In the genomic region with DNA sequence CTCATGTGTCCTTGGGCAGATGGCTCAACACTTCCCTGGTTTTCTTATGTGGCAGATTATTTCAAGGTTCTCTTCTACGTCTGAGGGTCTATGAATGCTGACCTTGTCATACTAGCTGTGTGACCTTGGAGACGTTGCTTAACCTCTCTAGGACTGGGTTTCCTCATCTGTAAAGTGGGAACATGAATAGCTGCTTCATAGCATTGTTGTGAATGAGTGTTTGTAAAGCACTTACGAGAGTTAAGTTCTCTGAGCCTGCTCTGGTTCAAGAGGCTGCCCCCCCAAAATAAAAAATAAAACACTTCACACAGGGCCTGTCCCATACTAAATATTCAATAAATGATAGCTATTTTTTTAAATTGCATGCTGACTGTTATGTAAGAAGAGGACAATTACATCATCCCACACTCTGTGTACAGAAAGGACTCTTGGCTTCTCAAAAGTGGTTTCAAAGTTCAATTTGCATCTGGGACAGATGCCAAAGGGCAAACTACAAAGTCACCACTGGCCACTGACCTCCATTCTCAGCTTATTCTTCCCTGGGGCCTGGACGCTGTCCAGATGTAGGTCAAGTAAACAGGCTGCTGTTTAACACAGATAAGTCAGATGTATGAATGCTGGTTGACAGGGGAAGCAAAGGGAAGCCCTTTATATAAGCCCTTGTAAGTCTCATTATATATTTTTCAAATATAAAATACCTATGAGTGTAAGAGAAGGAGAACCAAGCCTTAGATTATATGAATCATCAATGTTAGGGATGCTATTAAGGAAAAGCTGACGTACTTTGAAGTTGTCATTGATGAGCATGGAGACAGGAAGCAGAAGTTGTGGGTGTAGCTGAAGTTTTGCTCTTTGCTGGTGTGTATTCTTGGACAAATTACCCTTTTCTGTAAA, we compare ENCODE assay signal across 1 cellular context.
TF ChIP-seq lines count a peak whose summit lies in the region.

No MANE protein-coding gene starts in this region.

TF ChIP-seq in K562, 482 proteins besides CTCF, POLR2A, EP300 and RAD21 (continued from another document and continues in another):
- TF ChIP-seq, protein P1, sequence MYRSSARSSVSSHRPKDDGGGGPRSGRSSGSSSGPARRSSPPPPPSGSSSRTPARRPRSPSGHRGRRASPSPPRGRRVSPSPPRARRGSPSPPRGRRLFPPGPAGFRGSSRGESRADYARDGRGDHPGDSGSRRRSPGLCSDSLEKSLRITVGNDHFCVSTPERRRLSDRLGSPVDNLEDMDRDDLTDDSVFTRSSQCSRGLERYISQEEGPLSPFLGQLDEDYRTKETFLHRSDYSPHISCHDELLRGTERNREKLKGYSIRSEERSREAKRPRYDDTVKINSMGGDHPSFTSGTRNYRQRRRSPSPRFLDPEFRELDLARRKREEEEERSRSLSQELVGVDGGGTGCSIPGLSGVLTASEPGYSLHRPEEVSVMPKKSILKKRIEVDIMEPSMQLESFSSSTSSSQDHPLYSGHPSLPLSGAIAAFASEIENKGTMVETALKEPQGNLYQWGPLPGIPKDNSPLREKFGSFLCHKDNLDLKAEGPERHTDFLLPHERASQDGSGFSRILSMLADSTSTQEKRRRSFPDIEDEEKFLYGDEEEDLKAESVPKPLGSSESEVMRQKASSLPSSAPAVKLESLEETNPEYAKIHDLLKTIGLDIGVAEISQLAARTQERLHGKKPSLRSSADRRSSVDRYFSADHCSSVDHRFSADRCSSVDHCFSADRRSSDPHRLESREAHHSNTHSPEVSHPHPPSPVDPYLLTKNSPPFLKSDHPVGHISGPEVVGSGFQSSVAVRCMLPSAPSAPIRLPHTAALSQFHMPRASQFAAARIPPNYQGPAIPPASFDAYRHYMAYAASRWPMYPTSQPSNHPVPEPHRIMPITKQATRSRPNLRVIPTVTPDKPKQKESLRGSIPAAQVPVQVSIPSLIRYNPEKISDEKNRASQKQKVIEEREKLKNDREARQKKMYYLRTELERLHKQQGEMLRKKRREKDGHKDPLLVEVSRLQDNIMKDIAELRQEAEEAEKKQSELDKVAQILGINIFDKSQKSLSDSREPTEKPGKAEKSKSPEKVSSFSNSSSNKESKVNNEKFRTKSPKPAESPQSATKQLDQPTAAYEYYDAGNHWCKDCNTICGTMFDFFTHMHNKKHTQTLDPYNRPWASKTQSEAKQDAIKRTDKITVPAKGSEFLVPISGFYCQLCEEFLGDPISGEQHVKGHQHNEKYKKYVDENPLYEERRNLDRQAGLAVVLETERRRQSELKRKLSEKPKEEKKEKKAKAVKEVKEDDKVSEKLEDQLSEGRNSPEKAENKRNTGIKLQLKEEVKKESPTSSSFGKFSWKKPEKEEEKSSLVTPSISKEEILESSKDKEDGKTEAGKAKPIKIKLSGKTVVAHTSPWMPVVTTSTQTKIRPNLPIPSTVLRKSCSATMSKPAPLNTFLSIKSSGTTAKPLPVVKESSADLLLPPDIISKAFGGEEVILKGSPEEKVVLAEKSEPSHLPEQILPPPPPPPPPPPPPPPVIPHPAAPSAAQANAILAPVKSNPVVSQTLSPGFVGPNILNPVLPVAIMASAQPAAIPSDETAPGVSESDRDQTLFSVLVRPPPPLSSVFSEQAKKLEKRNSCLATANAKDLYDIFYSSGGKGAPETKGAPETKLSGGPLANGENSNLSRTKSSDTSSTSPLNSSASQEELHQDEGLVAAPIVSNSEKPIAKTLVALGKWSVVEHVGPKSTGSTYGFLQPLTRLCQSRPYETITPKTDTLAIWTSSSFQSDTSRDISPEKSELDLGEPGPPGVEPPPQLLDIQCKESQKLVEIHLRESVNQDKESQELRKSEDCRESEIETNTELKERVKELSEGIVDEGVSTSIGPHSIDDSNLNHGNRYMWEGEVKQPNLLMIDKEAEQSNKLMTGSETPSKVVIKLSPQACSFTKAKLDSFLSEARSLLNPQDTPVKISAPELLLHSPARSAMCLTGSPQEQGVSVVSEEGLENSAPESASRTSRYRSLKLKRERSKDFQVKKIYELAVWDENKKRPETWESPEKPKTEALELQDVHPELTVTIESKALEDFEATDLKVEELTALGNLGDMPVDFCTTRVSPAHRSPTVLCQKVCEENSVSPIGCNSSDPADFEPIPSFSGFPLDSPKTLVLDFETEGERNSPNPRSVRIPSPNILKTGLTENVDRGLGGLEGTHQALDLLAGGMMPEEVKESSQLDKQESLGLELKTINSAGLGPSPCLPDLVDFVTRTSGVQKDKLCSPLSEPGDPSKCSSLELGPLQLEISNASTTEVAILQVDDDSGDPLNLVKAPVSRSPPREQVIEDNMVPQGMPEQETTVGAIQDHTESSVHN (IDR thresholded peaks at IDR 0.05; ENCODE audit: borderline replicate concordance in 1 of 2, low read depth in 1 of 2) = peak in 1 of 2 experiments; percentile 80; a peak in 2 of 4 replicates
- TF ChIP-seq HDAC3 (IDR thresholded peaks at IDR 0.05; ENCODE audit: borderline replicate concordance, partially characterized antibody) = peak; percentile 92
- TF ChIP-seq KAT8 (IDR thresholded peaks at IDR 0.05; ENCODE audit: low read depth) = no peak
- no peak for TF ChIP-seq OTX1 (CRISPR knock-in tag; IDR thresholded peaks at IDR 0.05)
- TF ChIP-seq STAT5A (IDR thresholded peaks at IDR 0.05; ENCODE audit: borderline replicate concordance, low read length) = peak; percentile 76
- TF ChIP-seq GATAD2A (IDR thresholded peaks at IDR 0.05) = no peak
- TF ChIP-seq CAMTA2 (CRISPR knock-in tag; conservative IDR thresholded peaks at IDR 0.05) = no peak
- TF ChIP-seq, protein P2, sequence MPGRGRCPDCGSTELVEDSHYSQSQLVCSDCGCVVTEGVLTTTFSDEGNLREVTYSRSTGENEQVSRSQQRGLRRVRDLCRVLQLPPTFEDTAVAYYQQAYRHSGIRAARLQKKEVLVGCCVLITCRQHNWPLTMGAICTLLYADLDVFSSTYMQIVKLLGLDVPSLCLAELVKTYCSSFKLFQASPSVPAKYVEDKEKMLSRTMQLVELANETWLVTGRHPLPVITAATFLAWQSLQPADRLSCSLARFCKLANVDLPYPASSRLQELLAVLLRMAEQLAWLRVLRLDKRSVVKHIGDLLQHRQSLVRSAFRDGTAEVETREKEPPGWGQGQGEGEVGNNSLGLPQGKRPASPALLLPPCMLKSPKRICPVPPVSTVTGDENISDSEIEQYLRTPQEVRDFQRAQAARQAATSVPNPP (IDR thresholded peaks at IDR 0.05; ENCODE audit: borderline replicate concordance, insufficient read depth, insufficient read length) = no peak
- no peak for TF ChIP-seq NR2C2 (CRISPR knock-in tag; IDR thresholded peaks at IDR 0.05)
- TF ChIP-seq NR2C2 (tag; IDR thresholded peaks at IDR 0.05) = peak; percentile 90
- TF ChIP-seq TEAD2 (tag; IDR thresholded peaks at IDR 0.05) = no peak
- no peak for TF ChIP-seq DMBX1 (CRISPR knock-in tag; IDR thresholded peaks at IDR 0.05; ENCODE audit: borderline replicate concordance)
- TF ChIP-seq BCL6 (CRISPR knock-in tag; IDR thresholded peaks at IDR 0.05) = no peak
- TF ChIP-seq ETV5 (CRISPR knock-in tag; IDR thresholded peaks at IDR 0.05; ENCODE audit: low read depth) = 0 out of 2 replicates have a peak, but pooled peaks have one; percentile 21
- peak; percentile 27 for TF ChIP-seq BRD9 (IDR thresholded peaks at IDR 0.05; ENCODE audit: low read depth, partially characterized antibody)
- TF ChIP-seq CCNT2 (IDR thresholded peaks at IDR 0.05; ENCODE audit: borderline replicate concordance, extremely low read depth, insufficient read length, low read depth, low read length) = peak; percentile 73
- TF ChIP-seq ZNF253 (CRISPR knock-in tag; conservative IDR thresholded peaks at IDR 0.05) = no peak
- TF ChIP-seq NFXL1 (CRISPR knock-in tag; IDR thresholded peaks at IDR 0.05) = no peak
- TF ChIP-seq YY1 (IDR thresholded peaks at IDR 0.05; ENCODE audit: borderline replicate concordance in 1 of 3, control insufficient read depth in 1 of 3, extremely low read depth in 1 of 3, insufficient read depth in 3 of 3, insufficient read length in 1 of 3, insufficient replicate concordance in 2 of 3, low read depth in 1 of 3, low read length in 2 of 3) = peak in 1 of 3 experiments; percentile 63
- peak; percentile 96 for TF ChIP-seq FOXJ2 (tag; IDR thresholded peaks at IDR 0.05)
- no peak for TF ChIP-seq ZNF239 (CRISPR knock-in tag; IDR thresholded peaks at IDR 0.05)
- no peak for TF ChIP-seq SLC30A9 (CRISPR knock-in tag; IDR thresholded peaks at IDR 0.05)
- TF ChIP-seq MTA3 (IDR thresholded peaks at IDR 0.05; ENCODE audit: borderline replicate concordance) = 0 out of 2 replicates have a peak, but pooled peaks have one; percentile 8
- TF ChIP-seq, protein P3, sequence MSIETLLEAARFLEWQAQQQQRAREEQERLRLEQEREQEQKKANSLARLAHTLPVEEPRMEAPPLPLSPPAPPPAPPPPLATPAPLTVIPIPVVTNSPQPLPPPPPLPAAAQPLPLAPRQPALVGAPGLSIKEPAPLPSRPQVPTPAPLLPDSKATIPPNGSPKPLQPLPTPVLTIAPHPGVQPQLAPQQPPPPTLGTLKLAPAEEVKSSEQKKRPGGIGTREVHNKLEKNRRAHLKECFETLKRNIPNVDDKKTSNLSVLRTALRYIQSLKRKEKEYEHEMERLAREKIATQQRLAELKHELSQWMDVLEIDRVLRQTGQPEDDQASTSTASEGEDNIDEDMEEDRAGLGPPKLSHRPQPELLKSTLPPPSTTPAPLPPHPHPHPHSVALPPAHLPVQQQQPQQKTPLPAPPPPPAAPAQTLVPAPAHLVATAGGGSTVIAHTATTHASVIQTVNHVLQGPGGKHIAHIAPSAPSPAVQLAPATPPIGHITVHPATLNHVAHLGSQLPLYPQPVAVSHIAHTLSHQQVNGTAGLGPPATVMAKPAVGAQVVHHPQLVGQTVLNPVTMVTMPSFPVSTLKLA (conservative IDR thresholded peaks at IDR 0.05) = peak; percentile 57
- TF ChIP-seq GABPB1 (CRISPR knock-in tag; IDR thresholded peaks at IDR 0.05) = no peak
- peak; percentile 70 for TF ChIP-seq TAF9B (IDR thresholded peaks at IDR 0.05; ENCODE audit: partially characterized antibody)
- no peak for TF ChIP-seq ZNF589 (CRISPR knock-in tag; IDR thresholded peaks at IDR 0.05; ENCODE audit: low read depth)
- TF ChIP-seq, protein P4, sequence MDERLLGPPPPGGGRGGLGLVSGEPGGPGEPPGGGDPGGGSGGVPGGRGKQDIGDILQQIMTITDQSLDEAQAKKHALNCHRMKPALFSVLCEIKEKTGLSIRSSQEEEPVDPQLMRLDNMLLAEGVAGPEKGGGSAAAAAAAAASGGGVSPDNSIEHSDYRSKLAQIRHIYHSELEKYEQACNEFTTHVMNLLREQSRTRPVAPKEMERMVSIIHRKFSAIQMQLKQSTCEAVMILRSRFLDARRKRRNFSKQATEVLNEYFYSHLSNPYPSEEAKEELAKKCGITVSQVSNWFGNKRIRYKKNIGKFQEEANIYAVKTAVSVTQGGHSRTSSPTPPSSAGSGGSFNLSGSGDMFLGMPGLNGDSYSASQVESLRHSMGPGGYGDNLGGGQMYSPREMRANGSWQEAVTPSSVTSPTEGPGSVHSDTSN (CRISPR knock-in tag; IDR thresholded peaks at IDR 0.05; ENCODE audit: low read depth) = no peak
- TF ChIP-seq, protein P4 (tag; conservative IDR thresholded peaks at IDR 0.05; ENCODE audit: low read depth) = peak; percentile 58
- TF ChIP-seq ZFP1 (CRISPR knock-in tag; IDR thresholded peaks at IDR 0.05) = no peak
- TF ChIP-seq TAL1 (IDR thresholded peaks at IDR 0.05) = peak; percentile 93
- peak; percentile 49 for TF ChIP-seq EP400 (IDR thresholded peaks at IDR 0.05)
- no peak for TF ChIP-seq PTBP1 (IDR thresholded peaks at IDR 0.05; ENCODE audit: low read depth, low read length)
- TF ChIP-seq, protein P5, sequence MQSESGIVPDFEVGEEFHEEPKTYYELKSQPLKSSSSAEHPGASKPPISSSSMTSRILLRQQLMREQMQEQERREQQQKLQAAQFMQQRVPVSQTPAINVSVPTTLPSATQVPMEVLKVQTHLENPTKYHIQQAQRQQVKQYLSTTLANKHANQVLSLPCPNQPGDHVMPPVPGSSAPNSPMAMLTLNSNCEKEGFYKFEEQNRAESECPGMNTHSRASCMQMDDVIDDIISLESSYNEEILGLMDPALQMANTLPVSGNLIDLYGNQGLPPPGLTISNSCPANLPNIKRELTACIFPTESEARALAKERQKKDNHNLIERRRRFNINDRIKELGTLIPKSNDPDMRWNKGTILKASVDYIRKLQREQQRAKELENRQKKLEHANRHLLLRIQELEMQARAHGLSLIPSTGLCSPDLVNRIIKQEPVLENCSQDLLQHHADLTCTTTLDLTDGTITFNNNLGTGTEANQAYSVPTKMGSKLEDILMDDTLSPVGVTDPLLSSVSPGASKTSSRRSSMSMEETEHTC (IDR thresholded peaks at IDR 0.05) = no peak
- peak; percentile 58 to 87; a peak in 3 of 4 replicates for TF ChIP-seq TBL1XR1 (IDR thresholded peaks at IDR 0.05; ENCODE audit: low read length in 2 of 2)
- no peak for TF ChIP-seq LCOR (CRISPR knock-in tag; IDR thresholded peaks at IDR 0.05)
- TF ChIP-seq, protein P6, sequence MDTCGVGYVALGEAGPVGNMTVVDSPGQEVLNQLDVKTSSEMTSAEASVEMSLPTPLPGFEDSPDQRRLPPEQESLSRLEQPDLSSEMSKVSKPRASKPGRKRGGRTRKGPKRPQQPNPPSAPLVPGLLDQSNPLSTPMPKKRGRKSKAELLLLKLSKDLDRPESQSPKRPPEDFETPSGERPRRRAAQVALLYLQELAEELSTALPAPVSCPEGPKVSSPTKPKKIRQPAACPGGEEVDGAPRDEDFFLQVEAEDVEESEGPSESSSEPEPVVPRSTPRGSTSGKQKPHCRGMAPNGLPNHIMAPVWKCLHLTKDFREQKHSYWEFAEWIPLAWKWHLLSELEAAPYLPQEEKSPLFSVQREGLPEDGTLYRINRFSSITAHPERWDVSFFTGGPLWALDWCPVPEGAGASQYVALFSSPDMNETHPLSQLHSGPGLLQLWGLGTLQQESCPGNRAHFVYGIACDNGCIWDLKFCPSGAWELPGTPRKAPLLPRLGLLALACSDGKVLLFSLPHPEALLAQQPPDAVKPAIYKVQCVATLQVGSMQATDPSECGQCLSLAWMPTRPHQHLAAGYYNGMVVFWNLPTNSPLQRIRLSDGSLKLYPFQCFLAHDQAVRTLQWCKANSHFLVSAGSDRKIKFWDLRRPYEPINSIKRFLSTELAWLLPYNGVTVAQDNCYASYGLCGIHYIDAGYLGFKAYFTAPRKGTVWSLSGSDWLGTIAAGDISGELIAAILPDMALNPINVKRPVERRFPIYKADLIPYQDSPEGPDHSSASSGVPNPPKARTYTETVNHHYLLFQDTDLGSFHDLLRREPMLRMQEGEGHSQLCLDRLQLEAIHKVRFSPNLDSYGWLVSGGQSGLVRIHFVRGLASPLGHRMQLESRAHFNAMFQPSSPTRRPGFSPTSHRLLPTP (IDR thresholded peaks at IDR 0.05; ENCODE audit: borderline replicate concordance, extremely low read depth, insufficient read length) = no peak
- TF ChIP-seq, protein P7, sequence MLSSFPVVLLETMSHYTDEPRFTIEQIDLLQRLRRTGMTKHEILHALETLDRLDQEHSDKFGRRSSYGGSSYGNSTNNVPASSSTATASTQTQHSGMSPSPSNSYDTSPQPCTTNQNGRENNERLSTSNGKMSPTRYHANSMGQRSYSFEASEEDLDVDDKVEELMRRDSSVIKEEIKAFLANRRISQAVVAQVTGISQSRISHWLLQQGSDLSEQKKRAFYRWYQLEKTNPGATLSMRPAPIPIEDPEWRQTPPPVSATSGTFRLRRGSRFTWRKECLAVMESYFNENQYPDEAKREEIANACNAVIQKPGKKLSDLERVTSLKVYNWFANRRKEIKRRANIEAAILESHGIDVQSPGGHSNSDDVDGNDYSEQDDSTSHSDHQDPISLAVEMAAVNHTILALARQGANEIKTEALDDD (IDR thresholded peaks at IDR 0.05) = peak; percentile 63; the same call in 1 of the 2 replicates
